In the genomic region with DNA sequence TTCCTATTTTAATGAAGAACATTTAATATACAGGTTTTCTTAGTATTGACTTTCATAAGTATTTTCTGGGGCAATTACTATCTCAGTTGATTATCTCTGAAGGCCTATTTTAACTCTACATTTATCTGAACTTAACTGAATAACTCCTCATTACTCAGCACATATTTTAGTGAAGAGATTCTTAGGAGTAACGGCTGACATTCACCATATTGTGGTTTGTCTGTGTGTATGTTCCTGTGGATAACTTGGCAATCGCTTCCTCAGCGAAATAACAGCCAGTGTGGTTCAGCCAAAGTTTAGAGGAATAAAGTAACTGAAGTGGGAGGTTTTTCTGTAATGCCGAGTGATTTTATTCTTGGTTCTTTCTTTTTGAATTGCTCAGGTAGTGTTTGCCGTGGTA, we compare ENCODE assay signal across 13 cellular contexts.
A peak's percentile ranks its signal among the peaks of the same experiment; 100 is the strongest.
DNase-seq lines count a peak whose midpoint lies in the region; ATAC-seq, FAIRE-seq and TF ChIP-seq lines count a peak whose summit lies in the region.
"Had no signal": no experiment of that assay in that cellular context is flagged by ENCODE, and none has a peak within 500 bp of the region (broad histone marks: within the 10 kb centered on the region; RNA-seq: fewer than 3 reads in every experiment).

No MANE protein-coding gene starts in this region.

- TF ChIP-seq RAD21 in A549 (conservative IDR thresholded peaks at IDR 0.05 in 1 of 2, IDR thresholded peaks at IDR 0.05 in 1 of 2): no peak

- no peaks in the 10 kb centered on the region for H3K27me3 ChIP-seq in mucosa of rectum (ENCODE audit: control insufficient read depth in 2 of 2, insufficient read depth in 2 of 2, low read length in 2 of 2)

- H3K4me1 ChIP-seq in A549 (peaks cover 12% of the 10 kb centered on the region), mucosa of rectum (ENCODE audit: control insufficient read depth in 2 of 2, insufficient read depth in 2 of 2, low read length in 2 of 2) (peaks cover 0 to 3% of the 10 kb centered on the region in 2 donors)
- H3K4me1 ChIP-seq: BE2C had no signal

- H3K9me3 ChIP-seq in A549 (no peaks in the 10 kb centered on the region), mucosa of rectum (ENCODE audit: control insufficient read depth in 2 of 2, low read length in 2 of 2) (no peaks in the 10 kb centered on the region)
- H3K9me3 ChIP-seq: BE2C had no signal

- TF ChIP-seq POLR2A in A549 (IDR thresholded peaks at IDR 0.05; ENCODE audit: low read length): no peak

- ATAC-seq in A549 (no peak), left colon (no peak)

- H3K4me1 Mint-ChIP-seq in chondrocyte (ENCODE audit: low read depth): peaks cover 28% of the 10 kb centered on the region

- no peaks in the 10 kb centered on the region for H3K27me3 Mint-ChIP-seq in chondrocyte (ENCODE audit: low read depth)

- no peaks in the 10 kb centered on the region for H3K36me3 Mint-ChIP-seq in chondrocyte (ENCODE audit: low read depth)

- 87% methylated on average over 5 of the region's 5 CpGs for WGBS in A549 (ENCODE audit: missing lambda C conversion rate)

- peak overlapping the region; percentile 11 for H3K4me3 Mint-ChIP-seq in chondrocyte (ENCODE audit: unreplicated experiment)

- no peaks in the 10 kb centered on the region for H3K9me3 Mint-ChIP-seq in chondrocyte (ENCODE audit: low read depth)

- H3K4me3 ChIP-seq in A549: no peak overlapping the region
- H3K4me3 ChIP-seq in mucosa of rectum (ENCODE audit: low read length in 2 of 2): peak overlapping the region in 1 of 2 donors; percentile 26

- POLR2A ChIA-PET in A549 (lab: Yijun Ruan, JAX): no interaction called here

- TF ChIP-seq CTCF in A549 (IDR thresholded peaks at IDR 0.05) (no peak), chondrocyte (IDR thresholded peaks at IDR 0.05) (no peak)

- TF ChIP-seq EP300 in A549 (IDR thresholded peaks at IDR 0.05): no peak

- no peak overlapping the region; a peak in 1 of 6 replicates for H3K27ac ChIP-seq in A549
- H3K27ac ChIP-seq in mucosa of rectum (ENCODE audit: low read depth in 2 of 2, low read length in 2 of 2): peak overlapping the region; percentile 56 to 61

- no peaks in the 10 kb centered on the region for H3K36me3 ChIP-seq in mucosa of rectum (ENCODE audit: control insufficient read depth in 2 of 2, insufficient read depth in 2 of 2, low read length in 2 of 2)
- H3K36me3 ChIP-seq: BE2C had no signal

- no peak for FAIRE-seq in A549 (lab: Jason Lieb, UNC)

- CTCF ChIA-PET in A549 (lab: Yijun Ruan, JAX): no interaction called here

- no peak overlapping the region for H3K4me2 ChIP-seq in A549

- peak overlapping the region; percentile 72 for H3K27ac Mint-ChIP-seq in chondrocyte (ENCODE audit: unreplicated experiment)

- H3K9ac ChIP-seq in mucosa of rectum (ENCODE audit: low read depth in 1 of 2, low read length in 2 of 2): no peak overlapping the region

- DNase-seq in A549 (ENCODE audit: low read depth in 1 of 2, low spot score in 1 of 2): no peak
- peak; percentile 58 to 67 for DNase-seq in Kasumi-1 (lab: John Stamatoyannopoulos, UW)
- DNase-seq in chondrocyte (ENCODE audit: low spot score): no peak
- DNase-seq in epidermal melanocyte (ENCODE audit: insufficient read length, low spot score): no peak
- no peak for DNase-seq in NCI-H2029 treated with DMSO at 0.1 percent for 48 hours (lab: John Stamatoyannopoulos, UW)
- DNase-seq in left colon: no peak
- DNase-seq in NCI-H1436 (lab: John Stamatoyannopoulos, UW): no peak
- DNase-seq: activated T-cell treated with anti-CD3 and anti-CD28 coated beads, Interleukin-2, amount 50 U/mL, for 1 hour; BE2C; effector memory CD4-positive, alpha-beta T cell; NCI-H2081 treated with DMSO at 0.1 percent for 48 hours; stimulated activated CD4-positive, alpha-beta T cell treated with anti-CD3 and anti-CD28 coated beads, Interleukin-4, amount 100 ng/mL, for 24 hours had no signal

- intact Hi-C loops in left colon (cut with DNase I, micrococcal nuclease): no loop called here

TF ChIP-seq in A549, 52 proteins besides CTCF, POLR2A, EP300 and RAD21:
- TF ChIP-seq MAFK (IDR thresholded peaks at IDR 0.05; ENCODE audit: partially characterized antibody): peak; percentile 50
- TF ChIP-seq HDAC2 (IDR thresholded peaks at IDR 0.05): no peak

Comparison
In these comparisons a context has a peak if more than half of its experiments do, and no peak if none do; other contexts are left out.
1. DNase-seq: peak in Kasumi-1 (2 of 2); none in A549 (0 of 2), chondrocyte (single experiment), epidermal melanocyte (single experiment), NCI-H2029 treated with DMSO at 0.1 percent for 48 hours (single experiment), left colon (0 of 2) and NCI-H1436 (single experiment).
2. H3K27ac ChIP-seq: peak in mucosa of rectum (2 of 2); none in A549 (0 of 2).